In the genomic region with DNA sequence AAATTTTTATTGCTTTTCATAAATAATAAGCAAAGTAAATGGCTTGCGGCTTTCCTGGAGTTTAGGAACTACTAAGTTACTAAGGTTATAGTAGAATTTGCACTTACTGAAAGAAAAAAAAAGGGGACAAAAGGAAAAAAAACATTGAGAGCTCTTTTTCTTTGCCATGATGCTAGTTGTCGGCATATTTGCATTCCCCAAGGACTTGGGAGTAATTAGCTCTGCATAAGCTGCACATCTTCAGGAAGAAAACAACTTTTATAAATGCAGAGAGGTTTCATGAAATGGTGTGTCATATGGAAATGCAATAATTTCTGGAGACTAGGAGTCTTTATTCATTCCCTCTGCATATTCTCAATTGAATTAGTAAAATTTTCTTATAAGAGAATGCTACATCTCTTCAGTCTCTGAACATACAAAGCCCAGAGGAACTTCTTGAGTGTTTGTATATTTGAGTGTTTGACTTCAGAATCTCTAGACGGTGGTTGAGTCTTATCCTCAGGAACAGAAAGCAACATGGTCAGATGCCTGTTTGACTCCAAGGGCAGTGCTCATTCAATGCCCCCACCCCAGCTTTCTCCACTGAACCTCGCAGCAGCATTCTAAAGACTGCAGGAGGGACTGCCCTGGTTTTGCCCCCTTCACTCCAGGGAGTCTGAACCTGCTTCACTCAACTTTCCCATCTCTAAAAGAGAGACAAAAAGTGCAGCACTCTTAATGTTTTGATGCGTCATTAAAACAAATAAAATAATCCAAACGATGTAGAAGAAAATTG, we compare ENCODE assay signal across 16 cellular contexts.
"Had no signal": no experiment of that assay in that cellular context is flagged by ENCODE, and none has a peak within 500 bp of the region (broad histone marks: within the 10 kb centered on the region; RNA-seq: fewer than 3 reads in every experiment).

No MANE protein-coding gene starts in this region.

- H3K27me3 ChIP-seq: cardiac muscle cell, gastrocnemius medialis, ovary had no signal

- H3K27ac Mint-ChIP-seq: activated CD4-positive, alpha-beta memory T cell treated with anti-CD3 and anti-CD28 coated beads, Interleukin-2, amount 10 ng/mL, durations not matched to agents 7 days and 5 days; activated CD4-positive, alpha-beta T cell treated with anti-CD3 and anti-CD28 coated beads for 36 hours; activated naive CD8-positive, alpha-beta T cell treated with anti-CD3 and anti-CD28 coated beads, Interleukin-2, amount 10 ng/mL, durations not matched to agents 7 days and 5 days; activated T-cell treated with anti-CD3 and anti-CD28 coated beads, Interleukin-2, amount 50 U/mL, for 72 hours; stimulated activated naive CD8-positive, alpha-beta T cell treated with anti-CD3 and anti-CD28 coated beads, Interleukin-15, amount 100 ng/mL, for 72 hours had no signal

- H3K9me3 ChIP-seq: ovary had no signal

- DNase-seq: activated CD4-positive, alpha-beta memory T cell treated with anti-CD3 and anti-CD28 coated beads, Interleukin-2, amount 10 ng/mL, durations not matched to agents 7 days and 5 days; activated CD4-positive, alpha-beta T cell treated with anti-CD3 and anti-CD28 coated beads for 36 hours; activated CD8-positive, alpha-beta memory T cell treated with anti-CD3 and anti-CD28 coated beads, Interleukin-2, amount 50 U/mL, for 4 hours; activated gamma-delta T cell treated with Interleukin-2 at 50 U/mL for 16 hours; activated naive CD8-positive, alpha-beta T cell treated with anti-CD3 and anti-CD28 coated beads, Interleukin-2, amount 10 ng/mL, durations not matched to agents 7 days and 5 days; activated T-cell treated with anti-CD3 and anti-CD28 coated beads, Interleukin-2, amount 50 U/mL, for 72 hours; anterior cingulate cortex; gastrocnemius medialis; kidney; left ventricle myocardium superior; ovary; stimulated activated CD4-positive, alpha-beta T cell treated with anti-CD3 and anti-CD28 coated beads, Interleukin-4, amount 100 ng/mL, for 24 hours; stimulated activated naive CD8-positive, alpha-beta T cell treated with anti-CD3 and anti-CD28 coated beads, Interleukin-15, amount 100 ng/mL, for 72 hours; T-helper 9 cell; WERI-Rb-1 had no signal

- H3K4me3 Mint-ChIP-seq: activated CD4-positive, alpha-beta memory T cell treated with anti-CD3 and anti-CD28 coated beads, Interleukin-2, amount 10 ng/mL, durations not matched to agents 7 days and 5 days; activated CD4-positive, alpha-beta T cell treated with anti-CD3 and anti-CD28 coated beads for 36 hours; activated naive CD8-positive, alpha-beta T cell treated with anti-CD3 and anti-CD28 coated beads, Interleukin-2, amount 10 ng/mL, durations not matched to agents 7 days and 5 days; activated T-cell treated with anti-CD3 and anti-CD28 coated beads, Interleukin-2, amount 50 U/mL, for 72 hours; stimulated activated naive CD8-positive, alpha-beta T cell treated with anti-CD3 and anti-CD28 coated beads, Interleukin-15, amount 100 ng/mL, for 72 hours had no signal

- H3K36me3 ChIP-seq: cardiac muscle cell, gastrocnemius medialis, ovary, WERI-Rb-1 had no signal

- H3K36me3 Mint-ChIP-seq: activated naive CD8-positive, alpha-beta T cell treated with anti-CD3 and anti-CD28 coated beads, Interleukin-2, amount 10 ng/mL, durations not matched to agents 7 days and 5 days had no signal

- H3K27ac ChIP-seq: cardiac muscle cell, gastrocnemius medialis, ovary, WERI-Rb-1 had no signal

- H3K4me1 ChIP-seq: gastrocnemius medialis had no signal

- ATAC-seq: activated CD4-positive, alpha-beta T cell treated with anti-CD3 and anti-CD28 coated beads for 36 hours; activated T-cell treated with anti-CD3 and anti-CD28 coated beads, Interleukin-2, amount 50 U/mL, for 72 hours; gastrocnemius medialis; left ventricle myocardium superior; stimulated activated naive CD8-positive, alpha-beta T cell treated with anti-CD3 and anti-CD28 coated beads, Interleukin-15, amount 100 ng/mL, for 72 hours had no signal

- H3K27me3 Mint-ChIP-seq: activated CD4-positive, alpha-beta memory T cell treated with anti-CD3 and anti-CD28 coated beads, Interleukin-2, amount 10 ng/mL, durations not matched to agents 7 days and 5 days; activated CD4-positive, alpha-beta T cell treated with anti-CD3 and anti-CD28 coated beads for 36 hours; stimulated activated naive CD8-positive, alpha-beta T cell treated with anti-CD3 and anti-CD28 coated beads, Interleukin-15, amount 100 ng/mL, for 72 hours had no signal

- H3K4me3 ChIP-seq: cardiac muscle cell, gastrocnemius medialis, ovary had no signal
